8 cellular contexts compared by ENCODE assay signal in the genomic region with DNA sequence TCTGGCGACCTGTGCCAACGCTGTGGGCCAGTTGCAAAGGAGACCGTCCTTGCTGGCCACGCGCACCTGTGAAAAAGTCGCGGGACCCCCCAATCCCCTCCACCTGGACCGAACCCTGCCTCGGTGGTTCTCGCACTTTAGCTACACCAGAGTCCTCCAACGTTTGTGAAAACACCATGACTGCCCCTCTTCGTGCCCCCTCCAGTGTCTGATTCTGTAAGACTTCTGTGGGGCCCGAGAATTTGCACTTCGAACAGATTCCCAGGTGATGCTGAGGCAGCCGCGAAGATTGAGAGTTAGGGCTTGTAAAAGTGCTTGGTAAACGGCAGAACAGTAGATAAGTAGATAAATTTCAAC.
A peak's percentile ranks its signal among the peaks of the same experiment; 100 is the strongest.
DNase-seq lines count a peak whose midpoint lies in the region; ATAC-seq and TF ChIP-seq lines count a peak whose summit lies in the region.

No MANE protein-coding gene starts in this region.

- no peak for DNase-seq in T-helper 2 cell treated with Interferon-gamma antibody and Interleukin-4, amounts not matched to agents 5 μg/mL and 100 μg/mL, for 36 hours (ENCODE audit: low spot score)
- no peak for DNase-seq in T-helper 2 cell
- DNase-seq in right lobe of liver: no peak
- no peak for DNase-seq in OCI-M1 (lab: John Stamatoyannopoulos, UW)
- no peak for DNase-seq in posterior vena cava (ENCODE audit: low spot score)
- DNase-seq in NCI-H1694 (lab: John Stamatoyannopoulos, UW): no peak

- H3K9me3 Mint-ChIP-seq in T-helper 2 cell treated with Interferon-gamma antibody and Interleukin-4, amounts not matched to agents 5 μg/mL and 100 μg/mL, for 36 hours: no peaks in the 10 kb centered on the region
- no peaks in the 10 kb centered on the region for H3K9me3 Mint-ChIP-seq in brain

- 38% methylated on average over 10 of the region's 17 CpGs for WGBS in right lobe of liver (ENCODE audit: insufficient coverage, low coverage, low lambda C conversion rate, missing lambda C conversion rate)

- H3K27me3 ChIP-seq in right lobe of liver (no peaks in the 10 kb centered on the region), subcutaneous abdominal adipose tissue (ENCODE audit: control insufficient read depth in 5 of 5, insufficient read depth in 4 of 5, low read length in 5 of 5) (no peaks in the 10 kb centered on the region)

- peak overlapping the region in 1 of 3 donors; percentile 91 for H3K27ac ChIP-seq in right lobe of liver
- no peak overlapping the region for H3K27ac ChIP-seq in subcutaneous abdominal adipose tissue (ENCODE audit: low read depth, low read length)

- no peaks in the 10 kb centered on the region for H3K36me3 Mint-ChIP-seq in T-helper 2 cell treated with Interferon-gamma antibody and Interleukin-4, amounts not matched to agents 5 μg/mL and 100 μg/mL, for 36 hours (ENCODE audit: low read depth)
- no peaks in the 10 kb centered on the region for H3K36me3 Mint-ChIP-seq in brain

- peaks cover 7% of the 10 kb centered on the region for H3K4me1 Mint-ChIP-seq in T-helper 2 cell treated with Interferon-gamma antibody and Interleukin-4, amounts not matched to agents 5 μg/mL and 100 μg/mL, for 36 hours (ENCODE audit: low read depth)
- H3K4me1 Mint-ChIP-seq in brain: peaks cover 32% of the 10 kb centered on the region

- H3K4me1 ChIP-seq in right lobe of liver: peaks cover 0 to 10% (median 4%) of the 10 kb centered on the region in 4 donors
- peaks cover 0 to 29% (median 22%) of the 10 kb centered on the region in 5 donors for H3K4me1 ChIP-seq in subcutaneous abdominal adipose tissue (ENCODE audit: control insufficient read depth in 5 of 5, insufficient read depth in 5 of 5, low read length in 5 of 5)

- peak overlapping the region in 3 of 5 donors; percentile 65 to 91 (median 66) for H3K9ac ChIP-seq in subcutaneous abdominal adipose tissue (ENCODE audit: low read length in 5 of 5)

- TF ChIP-seq CTCF in brain (conservative IDR thresholded peaks at IDR 0.05) (no peak), right lobe of liver (IDR thresholded peaks at IDR 0.05) (no peak)

- H3K36me3 ChIP-seq in right lobe of liver: no peaks in the 10 kb centered on the region
- no peaks in the 10 kb centered on the region for H3K36me3 ChIP-seq in subcutaneous abdominal adipose tissue (ENCODE audit: control insufficient read depth in 5 of 5, insufficient read depth in 5 of 5, low read length in 5 of 5)

- no peak overlapping the region for H3K27ac Mint-ChIP-seq in T-helper 2 cell treated with Interferon-gamma antibody and Interleukin-4, amounts not matched to agents 5 μg/mL and 100 μg/mL, for 36 hours
- peak overlapping the region in 3 of 5 experiments; percentile 39 to 87 (median 57) for H3K27ac Mint-ChIP-seq in brain

- peak overlapping the region; percentile 79 to 88 (median 86) for H3K4me3 ChIP-seq in right lobe of liver
- H3K4me3 ChIP-seq in subcutaneous abdominal adipose tissue (ENCODE audit: low read depth in 1 of 5, low read length in 5 of 5): peak overlapping the region in 4 of 5 donors; percentile 79 to 86 (median 82)

- H3K4me3 Mint-ChIP-seq in T-helper 2 cell treated with Interferon-gamma antibody and Interleukin-4, amounts not matched to agents 5 μg/mL and 100 μg/mL, for 36 hours: peak overlapping the region; percentile 71
- H3K4me3 Mint-ChIP-seq in brain: peak overlapping the region; percentile 81 to 88 (median 83)

- ATAC-seq in right lobe of liver: no peak

- intact Hi-C loops in right lobe of liver (cut with DNase I) (no loop called here), posterior vena cava (cut with DNase I) (loop anchor here (5.0 to 10.0 kb wide), 3 partner anchors 102 to 120 kb away; partner anchors contain the start of gene SVIL (in 1 of the 2))

- TF ChIP-seq POLR2A in right lobe of liver (IDR thresholded peaks at IDR 0.05): no peak

- H3K27me3 Mint-ChIP-seq in T-helper 2 cell treated with Interferon-gamma antibody and Interleukin-4, amounts not matched to agents 5 μg/mL and 100 μg/mL, for 36 hours (ENCODE audit: low read depth): peaks cover 34% of the 10 kb centered on the region
- peaks cover 9% of the 10 kb centered on the region for H3K27me3 Mint-ChIP-seq in brain

- H3K9me3 ChIP-seq in right lobe of liver: no peaks in the 10 kb centered on the region
- H3K9me3 ChIP-seq in subcutaneous abdominal adipose tissue (ENCODE audit: control insufficient read depth in 5 of 5, low read length in 5 of 5): no peaks in the 10 kb centered on the region

Comparison
In these comparisons a context has a peak if more than half of its experiments do, and no peak if none do; other contexts are left out.
1. intact Hi-C loops: an anchor here in posterior vena cava (5.0 to 10.0 kb wide); none called in right lobe of liver.